15 cellular contexts compared by ENCODE assay signal in the genomic region with DNA sequence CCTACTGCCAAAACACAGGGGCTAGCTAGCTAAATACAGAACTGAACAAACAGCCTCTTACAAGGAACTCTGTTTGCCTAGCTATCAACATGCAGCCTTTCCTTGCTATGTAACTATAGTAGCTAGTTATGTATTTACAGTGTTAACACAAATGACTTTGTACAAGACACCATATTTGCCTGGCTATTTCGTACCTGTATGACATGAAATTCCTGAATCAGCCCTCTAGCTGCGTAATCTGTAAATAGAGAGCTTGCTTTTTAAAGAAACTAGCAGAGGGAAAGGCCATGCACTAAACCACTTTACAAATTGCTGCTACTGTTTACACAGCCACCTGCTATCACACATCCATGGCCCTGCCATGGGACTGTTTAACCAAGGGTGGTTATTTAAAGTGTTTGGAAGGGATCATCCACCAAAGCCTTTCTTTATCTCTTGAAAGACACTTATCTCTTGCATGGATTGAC.
DNase-seq lines count a peak whose midpoint lies in the region; ATAC-seq and TF ChIP-seq lines count a peak whose summit lies in the region.
"Had no signal": no experiment of that assay in that cellular context is flagged by ENCODE, and none has a peak within 500 bp of the region (broad histone marks: within the 10 kb centered on the region; RNA-seq: fewer than 3 reads in every experiment).

No MANE protein-coding gene starts in this region.

- H3K27ac ChIP-seq in A673 (ENCODE audit: low read depth, low read length, poor library complexity, severe bottlenecking), result no peak overlapping the region
- H3K27ac ChIP-seq: gastroesophageal sphincter, thoracic aorta, WERI-Rb-1 had no signal

- POLR2A ChIA-PET in A673 (lab: Charles Lee; ENCODE audit: low non-redundant PET), result no interaction called here

- no peak for TF ChIP-seq CTCF in A673 (conservative IDR thresholded peaks at IDR 0.05; ENCODE audit: low read depth, low read length)

- ATAC-seq in left colon (peak; percentile 96), HG03521 (IDR thresholded peaks at IDR 0.05; ENCODE audit: unreplicated experiment) (no peak), GM19328 (IDR thresholded peaks at IDR 0.05; ENCODE audit: unreplicated experiment) (no peak)
- ATAC-seq: activated naive CD4-positive, alpha-beta T cell treated with anti-CD3 and anti-CD28 coated beads, Interleukin-2, amount 50 U/mL, for 72 hours; gastroesophageal sphincter had no signal

- no peaks in the 10 kb centered on the region for H3K27me3 ChIP-seq in A673 (replicated peaks; ENCODE audit: insufficient read depth, low read depth, low read length, poor library complexity)

- intact Hi-C loops in left colon (cut with DNase I, micrococcal nuclease) (no loop called here), A673 (cut with micrococcal nuclease; ENCODE audit: unreplicated experiment) (no loop called here)

- BruUV-seq in A673 (replicated peaks; lab: Mats Ljungman, UMichigan), result no TSS peak

- no peaks in the 10 kb centered on the region for H3K36me3 ChIP-seq in A673 (ENCODE audit: insufficient read depth, low read length, poor library complexity, severe bottlenecking)
- H3K36me3 ChIP-seq: gastroesophageal sphincter, thoracic aorta, WERI-Rb-1 had no signal

- no peaks in the 10 kb centered on the region for H3K9me3 ChIP-seq in A673 (ENCODE audit: low read depth, low read length, poor library complexity, severe bottlenecking)
- H3K9me3 ChIP-seq: gastroesophageal sphincter, thoracic aorta had no signal

- no peak overlapping the region for H3K4me3 ChIP-seq in A673 (ENCODE audit: low read depth, low read length, poor library complexity, severe bottlenecking)
- H3K4me3 ChIP-seq: gastroesophageal sphincter, thoracic aorta had no signal

- CTCF ChIA-PET in A673 (lab: Charles Lee), result no interaction called here

- peaks cover 12% of the 10 kb centered on the region for H3K4me1 ChIP-seq in A673 (ENCODE audit: insufficient read depth, low read length, poor library complexity, severe bottlenecking)

- DNase-seq in COR-L47 (lab: John Stamatoyannopoulos, UW), result peak; percentile 93
- DNase-seq in NCI-H1417 treated with DMSO at 0.1 percent for 48 hours (lab: John Stamatoyannopoulos, UW), result peak; percentile 95
- peak; percentile 91 for DNase-seq in NCI-H510A (lab: John Stamatoyannopoulos, UW)
- DNase-seq in left colon, result no peak
- no peak for DNase-seq in activated naive CD4-positive, alpha-beta T cell treated with Interleukin-2 at 50 U/mL for 16 hours
- no peak for DNase-seq in A673 (ENCODE audit: low spot score)
- DNase-seq: central memory CD4-positive, alpha-beta T cell; MV-4-11; OCI-M1; WERI-Rb-1 had no signal

Comparison
In these comparisons a context has a peak if more than half of its experiments do, and no peak if none do; other contexts are left out.
1. DNase-seq: peak in COR-L47 (single experiment), NCI-H1417 treated with DMSO at 0.1 percent for 48 hours (single experiment) and NCI-H510A (single experiment); none in left colon (0 of 2), activated naive CD4-positive, alpha-beta T cell treated with Interleukin-2 at 50 U/mL for 16 hours (single experiment) and A673 (single experiment).